ENCODE assay signal across 15 cellular contexts in genomic region chr20:46169245-46170171, GRCh38.
"Had no signal": no experiment of that assay in that cellular context is flagged by ENCODE, and none has a peak within 500 bp of the region (broad histone marks: within the 10 kb centered on the region; RNA-seq: fewer than 3 reads in every experiment).

No MANE protein-coding gene starts in this region.

- DNase-seq: activated CD4-positive, alpha-beta memory T cell treated with anti-CD3 and anti-CD28 coated beads, Interleukin-2, amount 10 ng/mL, durations not matched to agents 7 days and 5 days; activated CD4-positive, alpha-beta T cell treated with anti-CD3 and anti-CD28 coated beads for 48 hours; activated CD4-positive, CD25-positive, alpha-beta regulatory T cell; activated naive CD4-positive, alpha-beta T cell treated with Interleukin-2 at 50 U/mL for 16 hours; activated naive CD8-positive, alpha-beta T cell treated with anti-CD3 and anti-CD28 coated beads, Interleukin-2, amount 50 U/mL, for 24 hours; activated T-cell treated with anti-CD3 and anti-CD28 coated beads, Interleukin-2, amount 50 U/mL, for 1 hour; anterior cingulate cortex; brain microvascular endothelial cell; effector CD4-positive, alpha-beta T cell; esophagus squamous epithelium; left colon; lower lobe of right lung; stimulated activated naive B cell treated with anti-CD40 and anti-IgM and Interleukin-4, amounts not matched to agents 10 μg/mL and 1 μg/mL and 100 μg/mL, for 72 hours; T-cell had no signal

- H3K9me3 ChIP-seq: esophagus squamous epithelium, lower lobe of right lung had no signal

- H3K4me3 ChIP-seq: esophagus squamous epithelium, hepatocyte, lower lobe of right lung had no signal

- H3K27ac ChIP-seq: brain microvascular endothelial cell, esophagus squamous epithelium, hepatocyte, lower lobe of right lung had no signal

- H3K36me3 ChIP-seq: brain microvascular endothelial cell, esophagus squamous epithelium, lower lobe of right lung had no signal

- H2AFZ ChIP-seq: hepatocyte had no signal

- H3K4me1 ChIP-seq: lower lobe of right lung had no signal

- H3K4me2 ChIP-seq: hepatocyte had no signal
